In genomic region chr1:207901041-207901653, GRCh38 we compare ENCODE assay signal across 13 cellular contexts. TPM values are rescaled to one million over a fixed set of nuclear protein-coding genes. Genes with fewer than 3 reads are reported as not detected.
DNase-seq lines count a peak whose midpoint lies in the region; ATAC-seq and TF ChIP-seq lines count a peak whose summit lies in the region.
"Had no signal": no experiment of that assay in that cellular context is flagged by ENCODE, and none has a peak within 500 bp of the region (broad histone marks: within the 10 kb centered on the region; RNA-seq: fewer than 3 reads in every experiment).

No MANE protein-coding gene starts in this region.

- peaks cover 46% of the 10 kb centered on the region for H3K4me1 Mint-ChIP-seq in endothelial cell (ENCODE audit: unreplicated experiment)

- H3K4me1 ChIP-seq in heart left ventricle (peaks cover 0 to 90% (median 48%) of the 10 kb centered on the region in 12 donors), Loucy (ENCODE audit: insufficient read depth, low read length, poor library complexity, severe bottlenecking) (peaks cover 56% of the 10 kb centered on the region), gastrocnemius medialis (peaks cover 0 to 14% of the 10 kb centered on the region in 2 donors)

- ATAC-seq in heart left ventricle (peak in 2 of 4 donors; percentile 13 to 51), left cardiac atrium (no peak), gastrocnemius medialis (no peak), GM21723 (IDR thresholded peaks at IDR 0.05; ENCODE audit: unreplicated experiment) (no peak)
- ATAC-seq: HCT116 had no signal

- peaks cover 7% of the 10 kb centered on the region; the same call in 1 of the 2 replicates for H3F3A ChIP-seq in Loucy (ENCODE audit: low read depth)

- no peak for TF ChIP-seq POLR2A in heart left ventricle (IDR thresholded peaks at IDR 0.05)
- TF ChIP-seq POLR2A in gastrocnemius medialis (IDR thresholded peaks at IDR 0.05): no peak

- H3K9me3 Mint-ChIP-seq in endothelial cell (ENCODE audit: unreplicated experiment): no peaks in the 10 kb centered on the region

- H3K4me3 Mint-ChIP-seq in endothelial cell (ENCODE audit: unreplicated experiment): peak overlapping the region; percentile 39

- H2AFZ ChIP-seq in Loucy (ENCODE audit: low read length): 0 out of 2 replicates have a peak overlapping the region, but pooled peaks have one; percentile 29
- H2AFZ ChIP-seq: GM23248 had no signal

- intact Hi-C loops in heart left ventricle (cut with DNase I) (no loop called here), left cardiac atrium (cut with DNase I) (no loop called here), gastrocnemius medialis (cut with DNase I; ENCODE audit: low total_unique reads) (no loop called here)

- 71 to 86% (median 81%) methylated on average over 2 of the region's 2 CpGs for WGBS in heart left ventricle, 4 donors

- no peaks in the 10 kb centered on the region for H4K20me1 ChIP-seq in Loucy (ENCODE audit: insufficient read depth, low read length, poor library complexity, severe bottlenecking)
- H4K20me1 ChIP-seq: BLaER1 had no signal

- in situ Hi-C loops in gastrocnemius medialis (cut with MboI; ENCODE audit: low sequenced_read_pairs in 4 of 4): loop anchor here in 3 of 4 donors (5.0 to 10.0 kb wide), 2 partner anchors 54 to 56 kb away; no protein-coding TSS in a partner anchor

- H3K9ac ChIP-seq in Loucy (ENCODE audit: low read depth, low read length, poor library complexity, severe bottlenecking): no peak overlapping the region
- H3K9ac ChIP-seq: BLaER1, GM23248 had no signal

- H3K27ac ChIP-seq in heart left ventricle (peak overlapping the region in 7 of 12 donors; percentile 8 to 65 (median 16)), gastrocnemius medialis (peak overlapping the region in 3 of 4 donors; percentile 28 to 79 (median 74)), caudate nucleus (ENCODE audit: low read depth, low read length) (no peak overlapping the region)
- H3K27ac ChIP-seq: BLaER1, GM23248, HL-60 had no signal

- peaks cover 1% of the 10 kb centered on the region for H3K27me3 Mint-ChIP-seq in endothelial cell (ENCODE audit: unreplicated experiment)

- H3K27ac Mint-ChIP-seq in endothelial cell (ENCODE audit: unreplicated experiment): no peak overlapping the region

- H3K4me3 ChIP-seq in heart left ventricle (no peak overlapping the region), Loucy (ENCODE audit: low read length, poor library complexity, severe bottlenecking) (no peak overlapping the region), gastrocnemius medialis (no peak overlapping the region)
- H3K4me3 ChIP-seq: BLaER1, GM23248 had no signal

- no peak overlapping the region for H3K4me2 ChIP-seq in Loucy (ENCODE audit: low read depth, low read length, poor library complexity, severe bottlenecking)
- H3K4me2 ChIP-seq: BLaER1 had no signal

- no peaks in the 10 kb centered on the region for H3K9me3 ChIP-seq in heart left ventricle
- no peaks in the 10 kb centered on the region for H3K9me3 ChIP-seq in Loucy (ENCODE audit: insufficient read depth, low read depth, low read length)
- no peaks in the 10 kb centered on the region for H3K9me3 ChIP-seq in gastrocnemius medialis
- H3K9me3 ChIP-seq: BLaER1 had no signal

- no peaks in the 10 kb centered on the region for H3K9me2 ChIP-seq in Loucy (replicated peaks; ENCODE audit: low read depth, low read length)

- no peaks in the 10 kb centered on the region for H3K79me2 ChIP-seq in Loucy (ENCODE audit: insufficient read depth, low read length)

- no peak for TF ChIP-seq CTCF in heart left ventricle (IDR thresholded peaks at IDR 0.05)
- TF ChIP-seq CTCF in Loucy (conservative IDR thresholded peaks at IDR 0.05; ENCODE audit: low read length): no peak
- no peak for TF ChIP-seq CTCF in endothelial cell (IDR thresholded peaks at IDR 0.05; ENCODE audit: unreplicated experiment)
- TF ChIP-seq CTCF in gastrocnemius medialis (IDR thresholded peaks at IDR 0.05 in 4 of 5, conservative IDR thresholded peaks at IDR 0.05 in 1 of 5): no peak

- H3K36me3 ChIP-seq in heart left ventricle: peaks cover 0 to 44% (median 6%) of the 10 kb centered on the region in 9 donors
- no peaks in the 10 kb centered on the region for H3K36me3 ChIP-seq in Loucy (ENCODE audit: insufficient read depth, low read length)
- H3K36me3 ChIP-seq in gastrocnemius medialis: no peaks in the 10 kb centered on the region
- H3K36me3 ChIP-seq: BLaER1 had no signal

- DNase-seq in heart left ventricle (no peak), left cardiac atrium (no peak), endothelial cell (ENCODE audit: low spot score) (no peak), gastrocnemius medialis (no peak), caudate nucleus (lab: John Stamatoyannopoulos, UW) (no peak)
- DNase-seq: DMS53, GM23248 had no signal

- peaks cover 21% of the 10 kb centered on the region for H3K36me3 Mint-ChIP-seq in endothelial cell (ENCODE audit: low read depth, unreplicated experiment)

- H3K27me3 ChIP-seq in heart left ventricle (no peaks in the 10 kb centered on the region), Loucy (ENCODE audit: insufficient read depth, low read length, poor library complexity, severe bottlenecking) (no peaks in the 10 kb centered on the region), gastrocnemius medialis (no peaks in the 10 kb centered on the region)
- H3K27me3 ChIP-seq: BLaER1 had no signal

RNA-seq across cellular contexts. Expression of gene CD34, which starts 9.8 kb away (rescaled TPM):
- total RNA-seq in heart left ventricle (100 to 1,000 TPM in 1 of 9 donors, 10 to 100 TPM in 8; 43.6 to 103 (median 63.8) TPM), left cardiac atrium (100 to 1,000 TPM; 101 to 115 TPM), endothelial cell (ENCODE audit: unreplicated experiment) (277 TPM), gastrocnemius medialis (10 to 100 TPM; 13.6 to 31.7 (median 20.7) TPM)
- polyA plus RNA-seq in heart left ventricle: 10 to 100 TPM; 37.4 to 41.8 TPM
- total RNA-seq: Daoy, GM23248 had no signal
